Comparison of ENCODE assay signal across 2 cellular contexts in the genomic region with DNA sequence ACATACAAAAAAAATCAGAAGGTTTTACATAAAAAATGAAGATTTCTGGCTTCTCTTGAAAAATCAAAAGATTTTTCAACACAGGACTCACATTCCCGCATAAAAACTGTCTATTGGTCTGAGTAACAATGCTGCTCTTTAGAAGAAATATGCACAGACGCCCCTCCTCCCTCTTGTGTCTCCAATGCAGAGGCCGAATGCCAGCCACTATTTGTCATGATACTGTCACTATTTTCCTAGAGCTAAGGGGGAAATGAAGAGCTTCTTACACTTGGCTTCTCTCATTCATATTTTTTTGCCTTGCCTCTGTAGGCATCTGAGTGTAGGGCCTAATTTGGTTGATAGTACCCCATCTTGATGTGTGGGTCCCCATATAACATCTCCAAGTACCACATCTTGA.
TF ChIP-seq lines count a peak whose summit lies in the region.

No MANE protein-coding gene starts in this region.

TF ChIP-seq in IMR-90, 13 proteins besides CTCF, POLR2A, EP300 and RAD21:
- TF ChIP-seq MAFK (IDR thresholded peaks at IDR 0.05; ENCODE audit: low read depth, low read length) = no peak
- TF ChIP-seq MXI1 (IDR thresholded peaks at IDR 0.05; ENCODE audit: borderline replicate concordance, low read depth, low read length) = no peak
- TF ChIP-seq RFX5 (IDR thresholded peaks at IDR 0.05; ENCODE audit: low read depth, low read length) = no peak
- TF ChIP-seq CHD1 (IDR thresholded peaks at IDR 0.05; ENCODE audit: low read depth, low read length) = no peak
- no peak for TF ChIP-seq MAZ (IDR thresholded peaks at IDR 0.05; ENCODE audit: borderline replicate concordance, low read depth, low read length)
- TF ChIP-seq USF2 (IDR thresholded peaks at IDR 0.05; ENCODE audit: low read depth, low read length) = no peak
- no peak for TF ChIP-seq SMC3 (IDR thresholded peaks at IDR 0.05; ENCODE audit: low read depth, low read length)
- no peak for TF ChIP-seq FOS (IDR thresholded peaks at IDR 0.05; ENCODE audit: low read depth, low read length)
- no peak for TF ChIP-seq RCOR1 (IDR thresholded peaks at IDR 0.05; ENCODE audit: insufficient replicate concordance, low read length)
- TF ChIP-seq ELK1 (IDR thresholded peaks at IDR 0.05; ENCODE audit: borderline replicate concordance, low read depth, low read length) = no peak
- no peak for TF ChIP-seq NFE2L2 (IDR thresholded peaks at IDR 0.05; ENCODE audit: low read depth, low read length)
- TF ChIP-seq CEBPB (IDR thresholded peaks at IDR 0.05; ENCODE audit: low read depth, low read length) = no peak
- TF ChIP-seq BHLHE40 (IDR thresholded peaks at IDR 0.05; ENCODE audit: low read depth, low read length) = no peak

TF ChIP-seq in WTC11, 78 proteins besides CTCF, POLR2A, EP300 and RAD21:
- TF ChIP-seq PRDM15 (CRISPR knock-in tag; IDR thresholded peaks at IDR 0.05) = no peak
- TF ChIP-seq SP1 (CRISPR knock-in tag; conservative IDR thresholded peaks at IDR 0.05) = no peak
- no peak for TF ChIP-seq ZNF263 (CRISPR knock-in tag; IDR thresholded peaks at IDR 0.05; ENCODE audit: low read depth)
- TF ChIP-seq RELA (CRISPR knock-in tag; IDR thresholded peaks at IDR 0.05; ENCODE audit: borderline replicate concordance) = no peak
- TF ChIP-seq ZSCAN18 (CRISPR knock-in tag; IDR thresholded peaks at IDR 0.05) = no peak
- TF ChIP-seq PRRX2 (CRISPR knock-in tag; IDR thresholded peaks at IDR 0.05) = no peak
